Comparison of ENCODE assay signal across 24 cellular contexts in genomic region chr2:4718777-4719176, GRCh38.
"Had no signal": no experiment of that assay in that cellular context is flagged by ENCODE, and none has a peak within 500 bp of the region (broad histone marks: within the 10 kb centered on the region; RNA-seq: fewer than 3 reads in every experiment).

No MANE protein-coding gene starts in this region.

- H3K27ac ChIP-seq: colonic mucosa, coronary artery, epithelial cell of prostate, esophagus muscularis mucosa, esophagus squamous epithelium, foreskin keratinocyte, gastrocnemius medialis, gastroesophageal sphincter, heart left ventricle, heart right ventricle had no signal

- DNase-seq: colonic mucosa; cortex of kidney; dermis blood vessel endothelial cell; effector CD4-positive, alpha-beta T cell; effector CD8-positive, alpha-beta T cell; effector memory CD4-positive, alpha-beta T cell; effector memory CD8-positive, alpha-beta T cell; endodermal cell; erythroblast; esophagus squamous epithelium; foreskin fibroblast; foreskin keratinocyte; foreskin melanocyte; gastrocnemius medialis; glutamatergic neuron; head of caudate nucleus; heart left ventricle; heart right ventricle had no signal

- H3K4me3 ChIP-seq: colonic mucosa, coronary artery, esophagus muscularis mucosa, esophagus squamous epithelium, gastrocnemius medialis, gastroesophageal sphincter, heart left ventricle, heart right ventricle had no signal

- H3K4me3 Mint-ChIP-seq: dendritic cell treated with granulocyte-macrophage colony-stimulating factor and Interleukin-4, amounts not matched to agents 40 ng/mL and 50 ng/mL, for 4 days; effector memory CD8-positive, alpha-beta T cell; endodermal cell had no signal

- H3K27me3 Mint-ChIP-seq: dendritic cell treated with granulocyte-macrophage colony-stimulating factor and Interleukin-4, amounts not matched to agents 40 ng/mL and 50 ng/mL, for 4 days; effector memory CD8-positive, alpha-beta T cell had no signal

- H3K27ac Mint-ChIP-seq: dendritic cell treated with granulocyte-macrophage colony-stimulating factor and Interleukin-4, amounts not matched to agents 40 ng/mL and 50 ng/mL, for 4 days; effector memory CD8-positive, alpha-beta T cell; endodermal cell had no signal

- ATAC-seq: effector memory CD8-positive, alpha-beta T cell; esophagus mucosa; foreskin keratinocyte; gastrocnemius medialis; gastroesophageal sphincter; heart left ventricle; heart right ventricle had no signal

- H3K4me1 Mint-ChIP-seq: endodermal cell had no signal

- H3K27me3 ChIP-seq: colonic mucosa, esophagus muscularis mucosa, esophagus squamous epithelium, foreskin keratinocyte, gastrocnemius medialis, gastroesophageal sphincter, heart left ventricle, heart right ventricle had no signal
